Comparison of ENCODE assay signal across 8 cellular contexts in the genomic region with DNA sequence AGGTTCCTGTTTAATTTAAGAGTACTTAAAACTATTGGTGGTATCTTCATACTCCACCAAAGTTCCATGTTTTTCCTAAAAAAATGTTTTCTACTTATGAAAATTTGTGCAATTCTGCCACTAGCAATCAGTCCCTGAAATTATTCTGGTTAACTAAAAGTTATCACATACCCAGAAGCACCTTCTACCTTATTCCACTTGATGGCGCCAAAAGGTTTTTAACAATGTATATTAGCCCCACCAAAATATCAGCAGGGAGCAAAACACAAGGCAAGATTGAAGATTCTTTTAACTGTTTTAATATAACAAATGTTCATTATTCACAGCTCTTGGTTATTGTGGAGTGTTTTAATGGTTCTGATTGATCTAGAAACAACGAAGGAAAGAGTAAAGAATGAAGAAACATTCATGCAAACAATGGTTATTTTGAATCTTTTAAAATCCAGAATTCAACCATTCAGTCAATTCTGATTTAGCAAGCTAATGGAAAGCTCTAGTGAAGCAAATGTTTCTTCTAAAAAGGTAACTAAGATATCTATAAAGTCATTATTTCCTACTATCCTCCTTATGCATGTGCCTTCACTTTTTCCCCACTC.
DNase-seq lines count a peak whose midpoint lies in the region; ATAC-seq and TF ChIP-seq lines count a peak whose summit lies in the region.

No MANE protein-coding gene starts in this region.

- H3K4me1 ChIP-seq in stomach = peaks cover 0 to 22% (median 7%) of the 10 kb centered on the region in 4 donors

- 1 to 9% (median 3%) methylated on average over 2 of the region's 2 CpGs for WGBS in stomach, 5 donors

- H3K9me3 ChIP-seq in stomach = no peaks in the 10 kb centered on the region

- no peak for TF ChIP-seq EP300 in stomach (IDR thresholded peaks at IDR 0.05)

- TF ChIP-seq POLR2A in stomach (IDR thresholded peaks at IDR 0.05) = no peak

- TF ChIP-seq CTCF in brain microvascular endothelial cell (IDR thresholded peaks at IDR 0.05; ENCODE audit: low read depth, low read length, missing control alignments) (peak; percentile 56), stomach (IDR thresholded peaks at IDR 0.05) (peak in 5 of 7 experiments; percentile 57 to 68 (median 63))

- intact Hi-C loops in stomach (cut with DNase I; ENCODE audit: low total_unique reads) = loop anchor here (5.0 kb wide), 1 partner anchor 191 kb away; no protein-coding TSS in a partner anchor

- peak; percentile 83 for ATAC-seq in GM18517 (IDR thresholded peaks at IDR 0.05; ENCODE audit: unreplicated experiment)
- peak; percentile 90 for ATAC-seq in HG03342 (IDR thresholded peaks at IDR 0.05; ENCODE audit: unreplicated experiment)

- H3K36me3 ChIP-seq in brain microvascular endothelial cell (replicated peaks) (no peaks in the 10 kb centered on the region), stomach (no peaks in the 10 kb centered on the region)

- DNase-seq in COR-L47 (lab: John Stamatoyannopoulos, UW) (peak; percentile 54), NCI-H748 treated with DMSO at 0.1 percent for 48 hours (lab: John Stamatoyannopoulos, UW) (peak; percentile 36), brain microvascular endothelial cell (peak; percentile 34), iPS-NIHi7 (ENCODE audit: extremely low spot score) (peak; percentile 46), stomach (no peak), islet precursor cell (no peak)

- H3K27me3 ChIP-seq in brain microvascular endothelial cell (replicated peaks) = no peaks in the 10 kb centered on the region
- H3K27me3 ChIP-seq in stomach = no peaks in the 10 kb centered on the region

- H3K27ac ChIP-seq in brain microvascular endothelial cell (no peak overlapping the region), stomach (no peak overlapping the region)

- in situ Hi-C loops in brain microvascular endothelial cell (cut with HindIII; ENCODE audit: low pct_ligation_motif_present, low sequenced_read_pairs) = no loop called here

- H3K4me3 ChIP-seq in brain microvascular endothelial cell (ENCODE audit: low read depth, low read length) (no peak overlapping the region), stomach (no peak overlapping the region)

Comparison
In these comparisons a context has a peak if more than half of its experiments do, and no peak if none do; other contexts are left out.
1. DNase-seq: peak in COR-L47 (single experiment), NCI-H748 treated with DMSO at 0.1 percent for 48 hours (single experiment), brain microvascular endothelial cell (single experiment) and iPS-NIHi7 (single experiment); none in stomach (single experiment) and islet precursor cell (single experiment).